Comparison of ENCODE assay signal across 2 cellular contexts in genomic region chr9:86720893-86721698, GRCh38.
TF ChIP-seq lines count a peak whose summit lies in the region.

No MANE protein-coding gene starts in this region.

TF ChIP-seq in IMR-90, 13 proteins besides CTCF, POLR2A, EP300 and RAD21:
- TF ChIP-seq BHLHE40 (IDR thresholded peaks at IDR 0.05; ENCODE audit: low read depth, low read length) (no peak), CHD1 (IDR thresholded peaks at IDR 0.05; ENCODE audit: low read depth, low read length) (no peak), CEBPB (IDR thresholded peaks at IDR 0.05; ENCODE audit: low read depth, low read length) (no peak), SMC3 (IDR thresholded peaks at IDR 0.05; ENCODE audit: low read depth, low read length) (no peak), NFE2L2 (IDR thresholded peaks at IDR 0.05; ENCODE audit: low read depth, low read length) (no peak), MAFK (IDR thresholded peaks at IDR 0.05; ENCODE audit: low read depth, low read length) (no peak), RCOR1 (IDR thresholded peaks at IDR 0.05; ENCODE audit: insufficient replicate concordance, low read length) (no peak), RFX5 (IDR thresholded peaks at IDR 0.05; ENCODE audit: low read depth, low read length) (no peak), MXI1 (IDR thresholded peaks at IDR 0.05; ENCODE audit: borderline replicate concordance, low read depth, low read length) (no peak)
- TF ChIP-seq, protein P1, sequence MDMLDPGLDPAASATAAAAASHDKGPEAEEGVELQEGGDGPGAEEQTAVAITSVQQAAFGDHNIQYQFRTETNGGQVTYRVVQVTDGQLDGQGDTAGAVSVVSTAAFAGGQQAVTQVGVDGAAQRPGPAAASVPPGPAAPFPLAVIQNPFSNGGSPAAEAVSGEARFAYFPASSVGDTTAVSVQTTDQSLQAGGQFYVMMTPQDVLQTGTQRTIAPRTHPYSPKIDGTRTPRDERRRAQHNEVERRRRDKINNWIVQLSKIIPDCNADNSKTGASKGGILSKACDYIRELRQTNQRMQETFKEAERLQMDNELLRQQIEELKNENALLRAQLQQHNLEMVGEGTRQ (IDR thresholded peaks at IDR 0.05; ENCODE audit: low read depth, low read length) = no peak

TF ChIP-seq in H1, 55 proteins besides CTCF, POLR2A, EP300 and RAD21 (continued from another document):
- TF ChIP-seq, protein P2, sequence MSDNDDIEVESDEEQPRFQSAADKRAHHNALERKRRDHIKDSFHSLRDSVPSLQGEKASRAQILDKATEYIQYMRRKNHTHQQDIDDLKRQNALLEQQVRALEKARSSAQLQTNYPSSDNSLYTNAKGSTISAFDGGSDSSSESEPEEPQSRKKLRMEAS (IDR thresholded peaks at IDR 0.05) = peak; percentile 50
